ENCODE assay signal across 12 cellular contexts in genomic region chr3:114442251-114442650, GRCh38.
DNase-seq lines count a peak whose midpoint lies in the region; TF ChIP-seq lines count a peak whose summit lies in the region.
"Had no signal": no experiment of that assay in that cellular context is flagged by ENCODE, and none has a peak within 500 bp of the region (broad histone marks: within the 10 kb centered on the region; RNA-seq: fewer than 3 reads in every experiment).

No MANE protein-coding gene starts in this region.

- no peaks in the 10 kb centered on the region for H3K27me3 ChIP-seq in BE2C

- H3K27me3 Mint-ChIP-seq in HFFc6 (ENCODE audit: insufficient read depth): no peaks in the 10 kb centered on the region

- H3K4me1 Mint-ChIP-seq in HFFc6 (ENCODE audit: low read depth): peaks cover 80% of the 10 kb centered on the region

- no peaks in the 10 kb centered on the region for H3K36me3 ChIP-seq in BE2C
- H3K36me3 ChIP-seq: thoracic aorta had no signal

- H3K4me3 ChIP-seq in fibroblast of villous mesenchyme (ENCODE audit: low read depth, low read length) (no peak overlapping the region), BE2C (ENCODE audit: low read depth, low read length) (no peak overlapping the region)
- H3K4me3 ChIP-seq: thoracic aorta had no signal

- H3K36me3 Mint-ChIP-seq in HFFc6 (ENCODE audit: low read depth): no peaks in the 10 kb centered on the region
- H3K36me3 Mint-ChIP-seq: mesothelial cell of epicardium had no signal

- no peaks in the 10 kb centered on the region for H3K9me3 Mint-ChIP-seq in HFFc6
- H3K9me3 Mint-ChIP-seq: mesothelial cell of epicardium had no signal

- H3K27ac Mint-ChIP-seq in HFFc6: no peak overlapping the region
- H3K27ac Mint-ChIP-seq: mesothelial cell of epicardium had no signal

- peak; percentile 51 for DNase-seq in HFFc6
- peak; percentile 8 for DNase-seq in amniotic stem cell (lab: John Stamatoyannopoulos, UW)
- peak; percentile 40 for DNase-seq in fibroblast of villous mesenchyme (ENCODE audit: low read depth)
- DNase-seq in superior temporal gyrus (ENCODE audit: extremely low spot score): peak; percentile 34
- DNase-seq in BE2C: no peak
- DNase-seq in occipital lobe (lab: John Stamatoyannopoulos, UW): no peak
- DNase-seq in DMS153 (lab: John Stamatoyannopoulos, UW): no peak
- DNase-seq: activated CD4-positive, alpha-beta T cell treated with anti-CD3 and anti-CD28 coated beads, Interleukin-2, amount 50 U/mL, for 4 hours; activated naive CD4-positive, alpha-beta T cell; right cardiac atrium had no signal

- peaks cover 9% of the 10 kb centered on the region for H3K4me1 ChIP-seq in BE2C

- 0 out of 2 replicates have a peak overlapping the region, but pooled peaks have one; percentile 2 for H3K4me3 Mint-ChIP-seq in HFFc6
- H3K4me3 Mint-ChIP-seq: mesothelial cell of epicardium had no signal

- TF ChIP-seq CTCF in HFFc6 (IDR thresholded peaks at IDR 0.05) (no peak), fibroblast of villous mesenchyme (IDR thresholded peaks at IDR 0.05; ENCODE audit: insufficient read depth, low read depth, low read length) (no peak), BE2C (IDR thresholded peaks at IDR 0.05; ENCODE audit: low read depth, low read length) (no peak)

- H3K9me3 ChIP-seq in BE2C: no peaks in the 10 kb centered on the region
- H3K9me3 ChIP-seq: thoracic aorta had no signal

Comparison
In these comparisons a context has a peak if more than half of its experiments do, and no peak if none do; other contexts are left out.
1. DNase-seq: peak in HFFc6 (single experiment), amniotic stem cell (single experiment), fibroblast of villous mesenchyme (single experiment) and superior temporal gyrus (single experiment); none in BE2C (single experiment), occipital lobe (single experiment) and DMS153 (single experiment).